Comparison of ENCODE assay signal across 8 cellular contexts in the genomic region with DNA sequence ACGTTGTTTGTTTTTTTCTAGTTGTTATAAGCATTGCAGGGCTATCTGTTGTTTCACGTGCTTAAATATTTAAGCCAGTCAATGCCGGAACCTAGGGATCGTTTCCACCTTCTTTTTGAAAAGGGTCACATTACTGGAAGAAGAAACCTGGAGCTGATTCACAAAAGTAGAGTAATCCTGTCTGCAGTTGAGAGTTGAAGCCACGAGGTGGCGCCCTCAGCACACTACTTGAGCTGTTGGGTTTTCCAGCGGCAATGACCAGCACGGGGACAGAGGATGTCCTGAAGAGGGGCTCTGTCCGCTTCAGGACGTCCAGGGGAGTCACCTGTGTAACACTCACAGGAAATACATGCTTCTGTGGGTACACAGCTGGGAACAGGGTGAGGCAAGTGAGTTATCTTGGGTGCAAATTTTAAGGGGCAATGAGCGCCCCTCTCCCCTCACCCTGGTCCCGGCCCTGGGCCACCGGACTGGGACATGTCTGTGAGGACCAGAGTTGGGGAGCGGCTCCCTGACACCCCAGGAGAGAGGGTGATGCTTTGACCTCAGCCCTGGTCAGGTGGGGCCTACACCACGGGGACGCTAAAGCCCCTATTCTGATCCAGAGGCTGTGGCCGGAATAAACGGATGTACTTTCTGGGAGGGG. TPM values are rescaled to one million over a fixed set of nuclear protein-coding genes. Genes with fewer than 3 reads are reported as not detected.
A peak's percentile ranks its signal among the peaks of the same experiment; 100 is the strongest.
DNase-seq lines count a peak whose midpoint lies in the region; ATAC-seq and TF ChIP-seq lines count a peak whose summit lies in the region.

No MANE protein-coding gene starts in this region.

- H3K9me2 ChIP-seq in OCI-LY1 (ENCODE audit: low read depth, low read length): no peaks in the 10 kb centered on the region
- H3K9me2 ChIP-seq in neural cell (ENCODE audit: insufficient read depth, low read length): no peaks in the 10 kb centered on the region

- H4K20me1 ChIP-seq in OCI-LY1 (ENCODE audit: insufficient read depth, low read length) (no peaks in the 10 kb centered on the region), neural cell (ENCODE audit: insufficient read depth) (no peaks in the 10 kb centered on the region)

- no peaks in the 10 kb centered on the region for H3K9me3 Mint-ChIP-seq in CD8-positive, alpha-beta memory T cell
- no peaks in the 10 kb centered on the region for H3K9me3 Mint-ChIP-seq in activated T-cell treated with anti-CD3 and anti-CD28 coated beads, Interleukin-2, amount 50 U/mL, for 4 hours

- no peaks in the 10 kb centered on the region for H3K36me3 ChIP-seq in CD8-positive, alpha-beta memory T cell (ENCODE audit: insufficient read depth, low read length)
- H3K36me3 ChIP-seq in OCI-LY1 (ENCODE audit: insufficient read depth, low read length): no peaks in the 10 kb centered on the region
- H3K36me3 ChIP-seq in neural cell (ENCODE audit: insufficient read depth, low read length): no peaks in the 10 kb centered on the region
- no peaks in the 10 kb centered on the region for H3K36me3 ChIP-seq in transverse colon

- no peak for TF ChIP-seq EP300 in neural cell (conservative IDR thresholded peaks at IDR 0.05; ENCODE audit: poor library complexity, severe bottlenecking)
- TF ChIP-seq EP300 in transverse colon (IDR thresholded peaks at IDR 0.05; ENCODE audit: low read depth): no peak

- WGBS in transverse colon (ENCODE audit: low coverage in 1 of 2), 2 donors: 13 to 38% methylated on average over 7 to 17 of the region's 18 CpGs

- intact Hi-C loops in transverse colon (cut with DNase I; ENCODE audit: low total_unique reads): loop anchor here (2.0 to 10.0 kb wide), 2 partner anchors 294 to 314 kb away; no protein-coding TSS in a partner anchor

- peak in 3 of 5 donors; percentile 22 to 32 (median 24) for DNase-seq in CD8-positive, alpha-beta memory T cell
- peak; percentile 39 for DNase-seq in activated T-cell treated with anti-CD3 and anti-CD28 coated beads, Interleukin-2, amount 50 U/mL, for 4 hours
- DNase-seq in fibroblast of the aortic adventitia (ENCODE audit: low read depth): peak; percentile 70
- peak; percentile 80 for DNase-seq in transverse colon

- no peak overlapping the region for H3K27ac ChIP-seq in CD8-positive, alpha-beta memory T cell (ENCODE audit: low read depth, low read length)
- no peak overlapping the region for H3K27ac ChIP-seq in OCI-LY1 (ENCODE audit: low read depth, low read length, poor library complexity, severe bottlenecking)
- H3K27ac ChIP-seq in neural cell (ENCODE audit: low read length): no peak overlapping the region
- H3K27ac ChIP-seq in transverse colon: no peak overlapping the region

- in situ Hi-C loops in transverse colon (cut with MboI; ENCODE audit: low pct_ligation_motif_present in 1 of 4, low pct_unique_long_range_greater_than_20kb in 1 of 4, low sequenced_read_pairs in 3 of 4): loop anchor here (5.0 to 25.0 kb wide), 5 partner anchors 104 to 854 kb away; no protein-coding TSS in a partner anchor

- no peaks in the 10 kb centered on the region for H3K9me3 ChIP-seq in CD8-positive, alpha-beta memory T cell (ENCODE audit: low read length)
- H3K9me3 ChIP-seq in OCI-LY1 (ENCODE audit: low read length) (no peaks in the 10 kb centered on the region), neural cell (ENCODE audit: low read length) (no peaks in the 10 kb centered on the region), transverse colon (no peaks in the 10 kb centered on the region)

- TF ChIP-seq CTCF in OCI-LY1 (IDR thresholded peaks at IDR 0.05; ENCODE audit: low read length) (peak; percentile 96), fibroblast of the aortic adventitia (IDR thresholded peaks at IDR 0.05; ENCODE audit: insufficient read depth, low read length) (peak; percentile 92), neural cell (IDR thresholded peaks at IDR 0.05; ENCODE audit: poor library complexity, severe bottlenecking) (peak; percentile 97), transverse colon (IDR thresholded peaks at IDR 0.05) (peak; percentile 81 to 91 (median 83))

- POLR2A ChIA-PET in CD8-positive, alpha-beta memory T cell (lab: Charles Lee): no interaction called here

- H3K9ac ChIP-seq in OCI-LY1 (ENCODE audit: low read length) (no peak overlapping the region), neural cell (ENCODE audit: low read length) (no peak overlapping the region)

- no peaks in the 10 kb centered on the region for H3K36me3 Mint-ChIP-seq in CD8-positive, alpha-beta memory T cell
- no peaks in the 10 kb centered on the region for H3K36me3 Mint-ChIP-seq in activated T-cell treated with anti-CD3 and anti-CD28 coated beads, Interleukin-2, amount 50 U/mL, for 4 hours (ENCODE audit: insufficient read depth)

- TF ChIP-seq RAD21 in neural cell (conservative IDR thresholded peaks at IDR 0.05): peak; percentile 97

- H3K27ac Mint-ChIP-seq in CD8-positive, alpha-beta memory T cell: no peak overlapping the region

- H3K4me2 ChIP-seq in OCI-LY1 (ENCODE audit: low read length): peak overlapping the region; percentile 2; the same call in 1 of the 2 replicates
- H3K4me2 ChIP-seq in neural cell (ENCODE audit: low read length): no peak overlapping the region

- peak; percentile 29 for ATAC-seq in HG03439 (IDR thresholded peaks at IDR 0.05; ENCODE audit: unreplicated experiment)
- no peak for ATAC-seq in activated T-cell treated with anti-CD3 and anti-CD28 coated beads, Interleukin-2, amount 50 U/mL, for 4 hours
- no peak for ATAC-seq in GM21717 (IDR thresholded peaks at IDR 0.05; ENCODE audit: unreplicated experiment)

- H3K4me3 Mint-ChIP-seq in CD8-positive, alpha-beta memory T cell: no peak overlapping the region
- no peak overlapping the region for H3K4me3 Mint-ChIP-seq in activated T-cell treated with anti-CD3 and anti-CD28 coated beads, Interleukin-2, amount 50 U/mL, for 4 hours

- H2AFZ ChIP-seq in OCI-LY1 (ENCODE audit: low read length): no peak overlapping the region
- no peak overlapping the region for H2AFZ ChIP-seq in neural cell (ENCODE audit: low read depth, low read length)

- TF ChIP-seq POLR2A in transverse colon (IDR thresholded peaks at IDR 0.05): no peak

- H3K27me3 Mint-ChIP-seq in CD8-positive, alpha-beta memory T cell: peaks cover 15 to 26% of the 10 kb centered on the region in 2 donors
- peaks cover 14% of the 10 kb centered on the region for H3K27me3 Mint-ChIP-seq in activated T-cell treated with anti-CD3 and anti-CD28 coated beads, Interleukin-2, amount 50 U/mL, for 4 hours (ENCODE audit: low read depth)

- H3K27me3 ChIP-seq in CD8-positive, alpha-beta memory T cell (ENCODE audit: insufficient read depth, low read length, poor library complexity, severe bottlenecking): no peaks in the 10 kb centered on the region
- no peaks in the 10 kb centered on the region for H3K27me3 ChIP-seq in OCI-LY1 (ENCODE audit: insufficient read depth, low read length)
- H3K27me3 ChIP-seq in neural cell (ENCODE audit: insufficient read depth, low read depth, low read length): peaks cover 4% of the 10 kb centered on the region
- H3K27me3 ChIP-seq in transverse colon: peaks cover 7% of the 10 kb centered on the region

- peaks cover 5% of the 10 kb centered on the region for H3K4me1 ChIP-seq in CD8-positive, alpha-beta memory T cell (ENCODE audit: insufficient read depth, low read length)
- H3K4me1 ChIP-seq in OCI-LY1 (ENCODE audit: insufficient read depth, low read length, severe bottlenecking) (peaks cover 26% of the 10 kb centered on the region), transverse colon (peaks cover 0 to 16% (median 14%) of the 10 kb centered on the region in 4 donors)

- H3K4me1 Mint-ChIP-seq in CD8-positive, alpha-beta memory T cell: peaks cover 4 to 5% (median 5%) of the 10 kb centered on the region in 3 donors
- peaks cover 3% of the 10 kb centered on the region for H3K4me1 Mint-ChIP-seq in activated T-cell treated with anti-CD3 and anti-CD28 coated beads, Interleukin-2, amount 50 U/mL, for 4 hours (ENCODE audit: low read depth)

- H3F3A ChIP-seq in OCI-LY1 (ENCODE audit: insufficient read depth, low read length) (no peaks in the 10 kb centered on the region), neural cell (ENCODE audit: insufficient read depth, low read length, poor library complexity, severe bottlenecking) (no peaks in the 10 kb centered on the region)

- H3K4me3 ChIP-seq in CD8-positive, alpha-beta memory T cell (ENCODE audit: low read length): no peak overlapping the region
- H3K4me3 ChIP-seq in OCI-LY1 (ENCODE audit: low read depth, low read length, poor library complexity, severe bottlenecking) (no peak overlapping the region), fibroblast of the aortic adventitia (ENCODE audit: low read depth, low read length) (no peak overlapping the region), neural cell (ENCODE audit: low read length) (no peak overlapping the region), transverse colon (no peak overlapping the region)

- H3K79me2 ChIP-seq in OCI-LY1 (ENCODE audit: insufficient read depth, low read length) (no peaks in the 10 kb centered on the region), neural cell (replicated peaks; ENCODE audit: insufficient read depth, low read length) (no peaks in the 10 kb centered on the region)

- CTCF ChIA-PET in CD8-positive, alpha-beta memory T cell (lab: Charles Lee): interaction anchor here (1.2 kb wide), 1 partner anchor 295 kb away, joined by 4 read pairs; no protein-coding TSS in a partner anchor

TF ChIP-seq in neural cell, 6 proteins besides CTCF, POLR2A, EP300 and RAD21:
- TF ChIP-seq EZH2 (IDR thresholded peaks at IDR 0.05; ENCODE audit: borderline replicate concordance, insufficient read depth, low read length, poor library complexity, severe bottlenecking) (no peak), SMC3 (conservative IDR thresholded peaks at IDR 0.05; ENCODE audit: poor library complexity) (peak; percentile 95), TAF1 (IDR thresholded peaks at IDR 0.05; ENCODE audit: low read depth) (no peak), MXI1 (conservative IDR thresholded peaks at IDR 0.05; ENCODE audit: poor library complexity, severe bottlenecking) (no peak)
TF ChIP-seq in neural cell: peak in this region for 1.

RNA-seq across cellular contexts. Expression of a gene that starts 26.3 kb away (rescaled TPM):
- total RNA-seq in CD8-positive, alpha-beta memory T cell: under 1 TPM; 0.20 to 0.35 TPM
- polyA plus RNA-seq in CD8-positive, alpha-beta memory T cell: not detected
- 1 to 10 TPM in 1 of 3 donors, under 1 TPM in 2; 0.53 to 3.9 (median 0.89) TPM for total RNA-seq in activated T-cell treated with anti-CD3 and anti-CD28 coated beads, Interleukin-2, amount 50 U/mL, for 4 hours
- under 0.01 TPM in 1 of 2 replicates, not detected in the other for total RNA-seq in fibroblast of the aortic adventitia (ENCODE audit: low replicate concordance)
- polyA plus RNA-seq in neural cell: not detected in 2 replicates
- not detected in 2 replicates for polyA minus RNA-seq in neural cell
- 10 to 100 TPM in 1 of 4 donors, 1 to 10 TPM in 2, under 1 TPM in 1; 0.60 to 20.6 (median 5.1) TPM for total RNA-seq in transverse colon

RNA-seq across cellular contexts. Expression of a gene that starts 53.5 kb away (rescaled TPM):
- total RNA-seq in CD8-positive, alpha-beta memory T cell: not detected
- not detected for polyA plus RNA-seq in CD8-positive, alpha-beta memory T cell
- total RNA-seq in activated T-cell treated with anti-CD3 and anti-CD28 coated beads, Interleukin-2, amount 50 U/mL, for 4 hours: under 1 TPM; 0.08 to 0.63 (median 0.13) TPM
- total RNA-seq in fibroblast of the aortic adventitia (ENCODE audit: low replicate concordance) (22.3 and 60.2 TPM in 2 replicates), transverse colon (1 to 10 TPM in 3 of 4 donors, not detected in 1; 1.4 to 3.4 (median 1.7) TPM)
- 0.15 and 0.70 TPM in 2 replicates for polyA plus RNA-seq in neural cell
- polyA minus RNA-seq in neural cell: 0.49 and 2.4 TPM in 2 replicates

Comparison
In these comparisons a context has a peak if more than half of its experiments do, and no peak if none do; other contexts are left out.
1. DNase-seq: peak in every context shown above with its lines; median percentile 80 in transverse colon; 70 in fibroblast of the aortic adventitia; 39 in activated T-cell treated with anti-CD3 and anti-CD28 coated beads, Interleukin-2, amount 50 U/mL, for 4 hours; 24 in CD8-positive, alpha-beta memory T cell.